In genomic region chr2:26464390-26465265, GRCh38 we compare ENCODE assay signal across 15 cellular contexts. TPM values are rescaled to one million over a fixed set of nuclear protein-coding genes. Genes with fewer than 3 reads are reported as not detected.
"Had no signal": no experiment of that assay in that cellular context is flagged by ENCODE, and none has a peak within 500 bp of the region (broad histone marks: within the 10 kb centered on the region; RNA-seq: fewer than 3 reads in every experiment).

No MANE protein-coding gene starts in this region.

- H3K4me1 ChIP-seq: colonic mucosa, prostate gland had no signal

- H3K9me3 ChIP-seq: adrenal gland, colonic mucosa, prostate gland had no signal

- ATAC-seq: activated CD4-positive, CD25-positive, alpha-beta regulatory T cell treated with anti-CD3 and anti-CD28 coated beads, Interleukin-2, amount 50 U/mL, for 24 hours; esophagus mucosa; natural killer cell treated with Interleukin-12 subunit alpha and Interleukin-12 subunit beta and Interleukin-15 and Interleukin-18, amount 100 ng/mL, for 72 hours; stimulated activated effector memory CD8-positive, alpha-beta T cell treated with anti-CD3 and anti-CD28 coated beads, Interleukin-12 subunit alpha, Interleukin-12 subunit beta, amount 100 ng/mL, for 72 hours had no signal

- H3K27me3 Mint-ChIP-seq: activated naive CD4-positive, alpha-beta T cell treated with anti-CD3 and anti-CD28 coated beads, Interleukin-2, amount 50 U/mL, for 24 hours; natural killer cell treated with Interleukin-12 subunit alpha and Interleukin-12 subunit beta and Interleukin-15 and Interleukin-18, amount 100 ng/mL, for 72 hours had no signal

- H3K27ac Mint-ChIP-seq: activated naive CD4-positive, alpha-beta T cell treated with anti-CD3 and anti-CD28 coated beads, Interleukin-2, amount 50 U/mL, for 24 hours; natural killer cell treated with Interleukin-12 subunit alpha and Interleukin-12 subunit beta and Interleukin-15 and Interleukin-18, amount 100 ng/mL, for 72 hours; stimulated activated effector memory CD8-positive, alpha-beta T cell treated with anti-CD3 and anti-CD28 coated beads, Interleukin-12 subunit alpha, Interleukin-12 subunit beta, amount 100 ng/mL, for 72 hours had no signal

- H3K36me3 ChIP-seq: adrenal gland, colonic mucosa, prostate gland, thoracic aorta had no signal

- DNase-seq: activated CD4-positive, alpha-beta T cell treated with anti-CD3 and anti-CD28 coated beads, Interleukin-2, amount 50 U/mL, for 4 hours; activated T-cell treated with anti-CD3 and anti-CD28 coated beads for 4 hours; caudate nucleus; colonic mucosa; glutamatergic neuron; kidney glomerular epithelial cell; occipital lobe had no signal

- H3K4me3 Mint-ChIP-seq: activated naive CD4-positive, alpha-beta T cell treated with anti-CD3 and anti-CD28 coated beads, Interleukin-2, amount 50 U/mL, for 24 hours; natural killer cell treated with Interleukin-12 subunit alpha and Interleukin-12 subunit beta and Interleukin-15 and Interleukin-18, amount 100 ng/mL, for 72 hours; stimulated activated effector memory CD8-positive, alpha-beta T cell treated with anti-CD3 and anti-CD28 coated beads, Interleukin-12 subunit alpha, Interleukin-12 subunit beta, amount 100 ng/mL, for 72 hours had no signal

- H3K9me3 Mint-ChIP-seq: natural killer cell treated with Interleukin-12 subunit alpha and Interleukin-12 subunit beta and Interleukin-15 and Interleukin-18, amount 100 ng/mL, for 72 hours; stimulated activated effector memory CD8-positive, alpha-beta T cell treated with anti-CD3 and anti-CD28 coated beads, Interleukin-12 subunit alpha, Interleukin-12 subunit beta, amount 100 ng/mL, for 72 hours had no signal

- H3K4me1 Mint-ChIP-seq: activated naive CD4-positive, alpha-beta T cell treated with anti-CD3 and anti-CD28 coated beads, Interleukin-2, amount 50 U/mL, for 24 hours had no signal

- H3K27me3 ChIP-seq: adrenal gland, colonic mucosa had no signal

- H3K4me3 ChIP-seq: adrenal gland, colonic mucosa, prostate gland, thoracic aorta had no signal

- H3K27ac ChIP-seq: colonic mucosa, prostate gland, thoracic aorta had no signal

- H3K36me3 Mint-ChIP-seq: activated naive CD4-positive, alpha-beta T cell treated with anti-CD3 and anti-CD28 coated beads, Interleukin-2, amount 50 U/mL, for 24 hours; natural killer cell treated with Interleukin-12 subunit alpha and Interleukin-12 subunit beta and Interleukin-15 and Interleukin-18, amount 100 ng/mL, for 72 hours had no signal

RNA-seq across cellular contexts. Expression of gene OTOF, which starts 13.3 kb away (rescaled TPM):
- total RNA-seq: colonic mucosa, esophagus mucosa had no signal
